ENCODE assay signal across 7 cellular contexts in genomic region chr4:139553751-139554670, GRCh38. TPM values are rescaled to one million over a fixed set of nuclear protein-coding genes. Genes with fewer than 3 reads are reported as not detected.
DNase-seq lines count a peak whose midpoint lies in the region; ATAC-seq lines count a peak whose summit lies in the region.

No MANE protein-coding gene starts in this region.

- intact Hi-C loops in activated CD4-positive, alpha-beta memory T cell treated with anti-CD3 and anti-CD28 coated beads for 36 hours (cut with micrococcal nuclease) = loop anchor here (2.0 kb wide), 1 partner anchor 539 kb away; the partner anchor contains the start of gene NOCT
- intact Hi-C loops in right cardiac atrium (cut with DNase I) = no loop called here

- H3K27me3 ChIP-seq in HUES48 (ENCODE audit: control insufficient read depth, insufficient read depth, low read length) (peaks cover 68% of the 10 kb centered on the region), right cardiac atrium (ENCODE audit: control insufficient read depth, insufficient read depth) (no peaks in the 10 kb centered on the region)

- H3K9me3 ChIP-seq in HUES48 (ENCODE audit: control insufficient read depth, insufficient read depth, low read length) (no peaks in the 10 kb centered on the region), right cardiac atrium (ENCODE audit: control insufficient read depth, low read length) (no peaks in the 10 kb centered on the region)

- peak overlapping the region; percentile 28 for H3K27ac Mint-ChIP-seq in activated CD4-positive, alpha-beta memory T cell treated with anti-CD3 and anti-CD28 coated beads for 36 hours
- peak overlapping the region; percentile 89 for H3K27ac Mint-ChIP-seq in stimulated activated memory B cell treated with anti-CD40 and anti-IgM and Interleukin-4, amounts not matched to agents 10 μg/mL and 1 μg/mL and 100 μg/mL, for 72 hours

- H3K4me3 ChIP-seq in HUES48 (ENCODE audit: low read depth, low read length) (no peak overlapping the region), right cardiac atrium (ENCODE audit: low read length) (peak overlapping the region; percentile 80)

- H3K4me3 Mint-ChIP-seq in activated CD4-positive, alpha-beta memory T cell treated with anti-CD3 and anti-CD28 coated beads for 36 hours = peak overlapping the region; percentile 95
- peak overlapping the region; percentile 97 for H3K4me3 Mint-ChIP-seq in stimulated activated memory B cell treated with anti-CD40 and anti-IgM and Interleukin-4, amounts not matched to agents 10 μg/mL and 1 μg/mL and 100 μg/mL, for 72 hours

- H3K27ac ChIP-seq in HUES48 (ENCODE audit: low read depth, low read length) (peak overlapping the region; percentile 57), right cardiac atrium (ENCODE audit: low read length) (peak overlapping the region; percentile 70)

- H3K9ac ChIP-seq in HUES48 (ENCODE audit: low read depth, low read length) = no peak overlapping the region

- WGBS in right cardiac atrium = 50% methylated on average over 4 of the region's 4 CpGs

- H3K27me3 Mint-ChIP-seq in activated CD4-positive, alpha-beta memory T cell treated with anti-CD3 and anti-CD28 coated beads for 36 hours = no peaks in the 10 kb centered on the region
- H3K27me3 Mint-ChIP-seq in stimulated activated memory B cell treated with anti-CD40 and anti-IgM and Interleukin-4, amounts not matched to agents 10 μg/mL and 1 μg/mL and 100 μg/mL, for 72 hours = no peaks in the 10 kb centered on the region

- peaks cover 4% of the 10 kb centered on the region for H3K36me3 Mint-ChIP-seq in activated CD4-positive, alpha-beta memory T cell treated with anti-CD3 and anti-CD28 coated beads for 36 hours
- H3K36me3 Mint-ChIP-seq in stimulated activated memory B cell treated with anti-CD40 and anti-IgM and Interleukin-4, amounts not matched to agents 10 μg/mL and 1 μg/mL and 100 μg/mL, for 72 hours = no peaks in the 10 kb centered on the region

- CTCF ChIA-PET in activated CD4-positive, alpha-beta memory T cell treated with anti-CD3 and anti-CD28 coated beads for 36 hours (lab: Charles Lee) = interaction anchor here (0.8 to 2.4 kb wide), 3 partner anchors 23 to 112 kb away, joined by 4 to 8 read pairs (median 5); no protein-coding TSS in a partner anchor

- H3K4me1 Mint-ChIP-seq in activated CD4-positive, alpha-beta memory T cell treated with anti-CD3 and anti-CD28 coated beads for 36 hours (ENCODE audit: low read depth) = peaks cover 59% of the 10 kb centered on the region
- H3K4me1 Mint-ChIP-seq in stimulated activated memory B cell treated with anti-CD40 and anti-IgM and Interleukin-4, amounts not matched to agents 10 μg/mL and 1 μg/mL and 100 μg/mL, for 72 hours = peaks cover 51% of the 10 kb centered on the region

- no peaks in the 10 kb centered on the region for H3K36me3 ChIP-seq in HUES48 (ENCODE audit: control insufficient read depth, insufficient read depth, low read length)

- no peaks in the 10 kb centered on the region for H3K9me3 Mint-ChIP-seq in activated CD4-positive, alpha-beta memory T cell treated with anti-CD3 and anti-CD28 coated beads for 36 hours
- no peaks in the 10 kb centered on the region for H3K9me3 Mint-ChIP-seq in stimulated activated memory B cell treated with anti-CD40 and anti-IgM and Interleukin-4, amounts not matched to agents 10 μg/mL and 1 μg/mL and 100 μg/mL, for 72 hours

- no peak for DNase-seq in activated CD4-positive, alpha-beta memory T cell treated with anti-CD3 and anti-CD28 coated beads for 36 hours
- no peak for DNase-seq in right cardiac atrium
- DNase-seq in stimulated activated naive CD4-positive, alpha-beta T cell treated with Interleukin-2 at 50 U/mL for 16 hours (lab: John Stamatoyannopoulos, UW) = no peak
- DNase-seq in HPDE6-E6E7 (ENCODE audit: extremely low spot score) = no peak

- ATAC-seq in right cardiac atrium = no peak
- no peak for ATAC-seq in stimulated activated memory B cell treated with anti-CD40 and anti-IgM and Interleukin-4, amounts not matched to agents 10 μg/mL and 1 μg/mL and 100 μg/mL, for 72 hours
- no peak for ATAC-seq in GM19452 (IDR thresholded peaks at IDR 0.05; ENCODE audit: unreplicated experiment)

- POLR2A ChIA-PET in activated CD4-positive, alpha-beta memory T cell treated with anti-CD3 and anti-CD28 coated beads for 36 hours (lab: Charles Lee) = interaction anchor here (0.7 kb wide), 1 partner anchor 20 kb away, joined by 3 read pairs; no protein-coding TSS in a partner anchor

- H3K4me1 ChIP-seq in HUES48 (ENCODE audit: control insufficient read depth, insufficient read depth, low read length) (peaks cover 32% of the 10 kb centered on the region), right cardiac atrium (ENCODE audit: control insufficient read depth, insufficient read depth, low read length) (peaks cover 18% of the 10 kb centered on the region)

RNA-seq across cellular contexts. Expression of gene SETD7, which starts 2.0 kb away (rescaled TPM):
- 10 to 100 TPM; 15.0 to 16.6 TPM for total RNA-seq in activated CD4-positive, alpha-beta memory T cell treated with anti-CD3 and anti-CD28 coated beads for 36 hours
- total RNA-seq in right cardiac atrium = 10 to 100 TPM; 51.6 to 61.9 (median 57.5) TPM
- 17.8 TPM for polyA plus RNA-seq in right cardiac atrium
